Comparison of ENCODE assay signal across 29 cellular contexts in genomic region chr4:40388248-40388647, GRCh38. TPM values are rescaled to one million over a fixed set of nuclear protein-coding genes. Genes with fewer than 3 reads are reported as not detected.
DNase-seq lines count a peak whose midpoint lies in the region; ATAC-seq, FAIRE-seq and TF ChIP-seq lines count a peak whose summit lies in the region.
"Had no signal": no experiment of that assay in that cellular context is flagged by ENCODE, and none has a peak within 500 bp of the region (broad histone marks: within the 10 kb centered on the region; RNA-seq: fewer than 3 reads in every experiment).

No MANE protein-coding gene starts in this region.

- H3K4me1 ChIP-seq in GM23338 (ENCODE audit: insufficient read depth) = no peaks in the 10 kb centered on the region; the same call in none of the 2 replicates
- H3K4me1 ChIP-seq in K562 (replicated peaks in 1 of 2; ENCODE audit: control insufficient read depth in 2 of 2, insufficient read depth in 2 of 2, low read length in 2 of 2) = no peaks in the 10 kb centered on the region
- no peaks in the 10 kb centered on the region for H3K4me1 ChIP-seq in lower lobe of right lung
- H3K4me1 ChIP-seq: esophagus muscularis mucosa, tibial nerve had no signal

- intact Hi-C loops in K562 (cut with micrococcal nuclease) = no loop called here
- intact Hi-C loops in lower lobe of right lung (cut with DNase I) = no loop called here

- FAIRE-seq in K562 (lab: Jason Lieb, UNC) (no peak), H54 (lab: Jason Lieb, UNC) (no peak)

- no peak for TF ChIP-seq RAD21 in K562 (CRISPR knock-in tag; conservative IDR thresholded peaks at IDR 0.05 in 1 of 2, IDR thresholded peaks at IDR 0.05 in 1 of 2)

- no peaks in the 10 kb centered on the region for H3F3A ChIP-seq in GM23338 (replicated peaks; ENCODE audit: low read depth)

- no peaks in the 10 kb centered on the region for H3K9me2 ChIP-seq in GM23338 (ENCODE audit: insufficient read depth)

- no peaks in the 10 kb centered on the region for H3K36me3 Mint-ChIP-seq in GM23338 (ENCODE audit: low read depth)
- no peaks in the 10 kb centered on the region for H3K36me3 Mint-ChIP-seq in effector memory CD8-positive, alpha-beta T cell (ENCODE audit: insufficient read depth)

- no peak overlapping the region for H3K4me3 Mint-ChIP-seq in GM23338
- no peak overlapping the region for H3K4me3 Mint-ChIP-seq in effector memory CD8-positive, alpha-beta T cell
- H3K4me3 Mint-ChIP-seq: activated CD8-positive, alpha-beta T cell treated with anti-CD3 and anti-CD28 coated beads, Interleukin-2, amount 10 ng/mL, durations not matched to agents 7 days and 5 days; activated T-cell treated with anti-CD3 and anti-CD28 coated beads, Interleukin-2, amount 50 U/mL, for 24 hours; CD4-positive, alpha-beta T cell; T-helper 17 cell had no signal

- in situ Hi-C loops in K562 (cut with MboI) = no loop called here

- POLR2A ChIA-PET in K562 (lab: Yijun Ruan, JAX) = interaction anchor here (0.6 kb wide), 1 partner anchor 15 kb away, joined by 3 read pairs; no protein-coding TSS in a partner anchor

- H3K27me3 ChIP-seq in GM23338 (ENCODE audit: insufficient read depth) = no peaks in the 10 kb centered on the region
- peaks cover 26 to 38% of the 10 kb centered on the region in 2 experiments; a peak in 4 of 5 replicates for H3K27me3 ChIP-seq in K562 (ENCODE audit: control insufficient read depth in 2 of 2, insufficient read depth in 2 of 2, low read length in 2 of 2)
- H3K27me3 ChIP-seq in lower lobe of right lung (ENCODE audit: low read depth) = no peaks in the 10 kb centered on the region
- H3K27me3 ChIP-seq: esophagus muscularis mucosa, neutrophil, tibial nerve had no signal

- no peak for TF ChIP-seq CTCF in GM23338 (conservative IDR thresholded peaks at IDR 0.05; ENCODE audit: low read depth in 2 of 2)
- no peak for TF ChIP-seq CTCF in NB4 (IDR thresholded peaks at IDR 0.05; ENCODE audit: low read depth, low read length)
- TF ChIP-seq CTCF in K562 (IDR thresholded peaks at IDR 0.05 in 2 of 3, conservative IDR thresholded peaks at IDR 0.05 in 1 of 3; ENCODE audit: insufficient read depth in 2 of 3, low read depth in 1 of 3, low read length in 3 of 3) = no peak
- no peak for TF ChIP-seq CTCF in lower lobe of right lung (IDR thresholded peaks at IDR 0.05)

- no peaks in the 10 kb centered on the region for H3K36me3 ChIP-seq in GM23338 (ENCODE audit: insufficient read depth)
- no peaks in the 10 kb centered on the region for H3K36me3 ChIP-seq in K562 (ENCODE audit: control insufficient read depth, insufficient read depth, low read length)
- H3K36me3 ChIP-seq in lower lobe of right lung = no peaks in the 10 kb centered on the region
- H3K36me3 ChIP-seq: esophagus muscularis mucosa, neutrophil, tibial nerve had no signal

- H3K27me3 Mint-ChIP-seq in GM23338 (ENCODE audit: insufficient read depth, low read depth, poor library complexity) = peaks cover 5% of the 10 kb centered on the region
- H3K27me3 Mint-ChIP-seq in effector memory CD8-positive, alpha-beta T cell = no peaks in the 10 kb centered on the region
- H3K27me3 Mint-ChIP-seq: activated T-cell treated with anti-CD3 and anti-CD28 coated beads, Interleukin-2, amount 50 U/mL, for 24 hours; CD4-positive, alpha-beta T cell; T-helper 17 cell had no signal

- H3K27ac ChIP-seq in GM23338 (ENCODE audit: low read depth) (0 out of 2 replicates have a peak overlapping the region, but pooled peaks have one; percentile 32), K562 (ENCODE audit: extremely low read depth, low read depth, low read length) (no peak overlapping the region), lower lobe of right lung (no peak overlapping the region)
- H3K27ac ChIP-seq: esophagus muscularis mucosa, neutrophil, skin epidermis, tibial nerve had no signal

- WGBS in K562 (ENCODE audit: insufficient coverage, low coverage, missing lambda C conversion rate) = 0% methylated on average over 6 of the region's 6 CpGs

- H3K4me2 ChIP-seq in GM23338 (no peak overlapping the region), K562 (ENCODE audit: insufficient read depth, low read length) (no peak overlapping the region)

- TF ChIP-seq EP300 in K562 (IDR thresholded peaks at IDR 0.05; ENCODE audit: low read length) = no peak

- BruUV-seq in K562 (replicated peaks; lab: Mats Ljungman, UMichigan) = no TSS peak

- no peaks in the 10 kb centered on the region for H3K9me3 Mint-ChIP-seq in GM23338
- no peaks in the 10 kb centered on the region for H3K9me3 Mint-ChIP-seq in effector memory CD8-positive, alpha-beta T cell
- H3K9me3 Mint-ChIP-seq: activated T-cell treated with anti-CD3 and anti-CD28 coated beads, Interleukin-2, amount 50 U/mL, for 24 hours; CD4-positive, alpha-beta T cell had no signal

- no peaks in the 10 kb centered on the region for H3K9me3 ChIP-seq in K562 (replicated peaks; ENCODE audit: control insufficient read depth, insufficient read depth, low read depth, low read length)
- no peaks in the 10 kb centered on the region for H3K9me3 ChIP-seq in lower lobe of right lung
- H3K9me3 ChIP-seq: esophagus muscularis mucosa, neutrophil, tibial nerve had no signal

- TF ChIP-seq POLR2A in NB4 (IDR thresholded peaks at IDR 0.05; ENCODE audit: extremely low read depth, insufficient read length) (no peak), K562 (conservative IDR thresholded peaks at IDR 0.05) (no peak), H54 (IDR thresholded peaks at IDR 0.05; ENCODE audit: low read depth, low read length) (no peak)

- H3K79me2 ChIP-seq in GM23338 (replicated peaks; ENCODE audit: insufficient read depth) = no peaks in the 10 kb centered on the region
- H3K79me2 ChIP-seq in K562 (ENCODE audit: control insufficient read depth, insufficient read depth, low read length) = no peaks in the 10 kb centered on the region

- no peaks in the 10 kb centered on the region for H3K9me1 ChIP-seq in K562 (ENCODE audit: control insufficient read depth, insufficient read depth, low read length)

- peak overlapping the region; percentile 20; the same call in 1 of the 2 replicates for H3K27ac Mint-ChIP-seq in GM23338
- H3K27ac Mint-ChIP-seq in effector memory CD8-positive, alpha-beta T cell = no peak overlapping the region
- H3K27ac Mint-ChIP-seq: activated CD8-positive, alpha-beta T cell treated with anti-CD3 and anti-CD28 coated beads, Interleukin-2, amount 10 ng/mL, durations not matched to agents 7 days and 5 days; activated T-cell treated with anti-CD3 and anti-CD28 coated beads, Interleukin-2, amount 50 U/mL, for 24 hours; CD4-positive, alpha-beta T cell; T-helper 17 cell had no signal

- H3K4me3 ChIP-seq in GM23338 (no peak overlapping the region), NB4 (ENCODE audit: low read depth, low read length) (no peak overlapping the region), K562 (no peak overlapping the region), lower lobe of right lung (no peak overlapping the region)
- H3K4me3 ChIP-seq: esophagus muscularis mucosa, skin epidermis, tibial nerve had no signal

- DNase-seq in GM23338 (ENCODE audit: low spot score) = peak; percentile 72
- peak; percentile 94 for DNase-seq in NB4 (ENCODE audit: low read depth)
- peak in 1 of 4 experiments; percentile 19 for DNase-seq in K562 (ENCODE audit: extremely low read depth in 1 of 4, low spot score in 3 of 4)
- no peak for DNase-seq in lower lobe of right lung
- no peak for DNase-seq in effector memory CD8-positive, alpha-beta T cell
- DNase-seq in HuH-7.5 (ENCODE audit: low spot score) = no peak
- DNase-seq in H54 (ENCODE audit: insufficient read length, low spot score) = no peak
- no peak for DNase-seq in activated CD4-positive, CD25-positive, alpha-beta regulatory T cell (lab: John Stamatoyannopoulos, UW)
- DNase-seq: activated CD8-positive, alpha-beta T cell treated with anti-CD3 and anti-CD28 coated beads, Interleukin-2, amount 10 ng/mL, durations not matched to agents 7 days and 5 days; activated naive CD4-positive, alpha-beta T cell treated with Interleukin-2 at 50 U/mL for 16 hours; activated T-cell treated with anti-CD3 and anti-CD28 coated beads, Interleukin-2, amount 50 U/mL, for 24 hours; anterior cingulate cortex; CD4-positive, alpha-beta T cell; GF-D8; GOT3; left ventricle myocardium superior; NCI-H1436; NCI-H2171 treated with DMSO at 0.1 percent for 48 hours; NCI-H748 treated with DMSO at 0.1 percent for 48 hours; stimulated activated CD4-positive, alpha-beta T cell treated with anti-CD3 and anti-CD28 coated beads, Interleukin-2, amount 100 ng/mL, for 24 hours; stimulated activated naive CD4-positive, alpha-beta T cell treated with Interleukin-2 at 50 U/mL for 16 hours; T-helper 17 cell had no signal

- H3K9ac ChIP-seq in K562 (ENCODE audit: insufficient read depth in 1 of 2, low read depth in 2 of 2, low read length in 2 of 2) = no peak overlapping the region

- H4K20me1 ChIP-seq in GM23338 (replicated peaks; ENCODE audit: insufficient read depth) (no peaks in the 10 kb centered on the region), K562 (replicated peaks; ENCODE audit: control insufficient read depth, insufficient read depth, low read length) (no peaks in the 10 kb centered on the region)

- H2AFZ ChIP-seq in GM23338 = peak overlapping the region; percentile 70
- no peak overlapping the region for H2AFZ ChIP-seq in K562 (ENCODE audit: low read depth, low read length)

- H3K4me1 Mint-ChIP-seq in GM23338 = peaks cover 10% of the 10 kb centered on the region; the same call in 2 of the 3 replicates
- H3K4me1 Mint-ChIP-seq in effector memory CD8-positive, alpha-beta T cell (ENCODE audit: low read depth in 2 of 2) = no peaks in the 10 kb centered on the region

- CTCF ChIA-PET in K562 (lab: Yijun Ruan, JAX; ENCODE audit: low intra/inter-chr PET ratio) = no interaction called here

- ATAC-seq in GM23338 (peak; percentile 91), K562 (peak; percentile 73), lower lobe of right lung (peak; percentile 50 to 62)
- no peak for ATAC-seq in effector memory CD8-positive, alpha-beta T cell (replicated peaks)
- ATAC-seq: activated CD8-positive, alpha-beta T cell treated with anti-CD3 and anti-CD28 coated beads, Interleukin-2, amount 10 ng/mL, durations not matched to agents 7 days and 5 days; left ventricle myocardium superior; T-helper 17 cell had no signal

RNA-seq across cellular contexts. Expression of gene CHRNA9, which starts 53.1 kb away (rescaled TPM):
- 0.78 and 5.7 TPM in 2 replicates for total RNA-seq in GM23338 (2014; rRNA removed; shearing (Covaris generic))
- 0.24 and 0.58 TPM in 2 replicates for polyA plus RNA-seq in GM23338 (2016; fragmentation: Nextera tagmentation; extraction: Ambion mirVana)
- total RNA-seq in K562 (2011; cell fraction: chromatin; rRNA removed; ENCODE audit: low replicate concordance) = not detected in 2 replicates
- not detected in 2 replicates for total RNA-seq in K562 (2011; cell fraction: nucleolus; rRNA removed)
- not detected in 2 replicates for total RNA-seq in K562 (2011; cell fraction: nucleoplasm; rRNA removed)
- not detected in 2 replicates for total RNA-seq in K562 (2014; rRNA removed)
- total RNA-seq in K562 (2014; rRNA removed; fragmentation: Illumina TruSeq; extraction: Trizol) = not detected in 2 replicates
- not detected in 2 replicates for total RNA-seq in K562 (2015; rRNA removed; fragmentation: Illumina TruSeq; extraction: Trizol)
- not detected in 2 replicates for total RNA-seq in K562 (2021)
- not detected in 2 replicates for polyA plus RNA-seq in K562 (2011; rRNA removed)
- not detected in 2 replicates for polyA plus RNA-seq in K562 (2011; cell fraction: cytosol; rRNA removed)
- not detected in 2 replicates for polyA plus RNA-seq in K562 (2011; cell fraction: nucleus; rRNA removed)
- not detected in 2 replicates for polyA plus RNA-seq in K562 (2012)
- not detected in 2 replicates for polyA plus RNA-seq in K562 (2014; fragmentation: Illumina TruSeq; extraction: Trizol)
- not detected for polyA plus RNA-seq in K562 (2014; fragmentation: Nextera tagmentation; extraction: Ambion mirVana)
- not detected in 2 replicates for polyA plus RNA-seq in K562 (2014; rRNA removed)
- not detected in 2 replicates for polyA minus RNA-seq in K562 (2011; rRNA and poly(A)+ RNA removed)
- polyA minus RNA-seq in K562 (2011; cell fraction: cytosol; rRNA and poly(A)+ RNA removed) = 0.55 and 0.76 TPM in 2 replicates
- not detected in 2 replicates for polyA minus RNA-seq in K562 (2011; cell fraction: nucleus; rRNA and poly(A)+ RNA removed)
- total RNA-seq in lower lobe of right lung = not detected
- total RNA-seq: CD4-positive, alpha-beta T cell; cerebellum; glomerular endothelial cell; left ventricle myocardium superior; mucosa of gallbladder; T-helper 17 cell; tibial nerve had no signal

Comparison
In these comparisons a context has a peak if more than half of its experiments do, and no peak if none do; other contexts are left out.
1. DNase-seq: peak in GM23338 (single experiment) and NB4 (single experiment); none in lower lobe of right lung (single experiment), effector memory CD8-positive, alpha-beta T cell (0 of 3), HuH-7.5 (single experiment), H54 (single experiment) and activated CD4-positive, CD25-positive, alpha-beta regulatory T cell (0 of 4).